Comparison of ENCODE assay signal across 27 cellular contexts in genomic region chr13:97562962-97563361, GRCh38.
"Had no signal": no experiment of that assay in that cellular context is flagged by ENCODE, and none has a peak within 500 bp of the region (broad histone marks: within the 10 kb centered on the region; RNA-seq: fewer than 3 reads in every experiment).

No MANE protein-coding gene starts in this region.

- H3K36me3 ChIP-seq: stomach, suprapubic skin, thoracic aorta, thyroid gland, tibial artery, tibial nerve, transverse colon, upper lobe of left lung, upper lobe of right lung, uterus, vagina had no signal

- FAIRE-seq: urothelium cell line had no signal

- ATAC-seq: stimulated activated effector memory CD8-positive, alpha-beta T cell treated with anti-CD3 and anti-CD28 coated beads, Interleukin-12 subunit alpha, Interleukin-12 subunit beta, amount 100 ng/mL, for 72 hours; stimulated activated memory B cell treated with anti-CD40 and anti-IgM and Interleukin-4, amounts not matched to agents 10 μg/mL and 1 μg/mL and 100 μg/mL, for 72 hours; stimulated activated naive B cell treated with anti-CD40 and anti-IgM and Interleukin-4, amounts not matched to agents 10 μg/mL and 1 μg/mL and 100 μg/mL, for 72 hours; stimulated activated naive CD8-positive, alpha-beta T cell treated with anti-CD3 and anti-CD28 coated beads, Interleukin-15, amount 100 ng/mL, for 72 hours; stimulated activated naive CD8-positive, alpha-beta T cell treated with anti-CD3 and anti-CD28 coated beads, Interleukin-15, Interleukin-2, amounts not matched to agents 100 U/mL and 50 U/mL, for 24 hours; upper lobe of right lung had no signal

- H3K4me1 ChIP-seq: testis, tibial artery, uterus, vagina had no signal

- H3K27ac ChIP-seq: stomach, suprapubic skin, testis, thoracic aorta, thyroid gland, tibial artery, tibial nerve, transverse colon, upper lobe of left lung, upper lobe of right lung, uterus, vagina had no signal

- H3K9me3 ChIP-seq: stomach, suprapubic skin, testis, thoracic aorta, thyroid gland, tibial artery, tibial nerve, transverse colon, upper lobe of left lung, upper lobe of right lung, uterus, vagina had no signal

- H3K27me3 ChIP-seq: suprapubic skin, testis, thyroid gland, tibial artery, tibial nerve, transverse colon, upper lobe of left lung, upper lobe of right lung, uterus, vagina had no signal

- DNase-seq: stimulated activated CD4-positive, alpha-beta T cell treated with anti-CD3 and anti-CD28 coated beads, Interleukin-2, amount 100 ng/mL, for 48 hours; stimulated activated CD4-positive, alpha-beta T cell treated with anti-CD3 and anti-CD28 coated beads, Interleukin-4, amount 100 ng/mL, for 1 hour; stimulated activated CD4-positive, alpha-beta T cell treated with anti-CD3 and anti-CD28 coated beads, Interleukin-4, amount 100 ng/mL, for 24 hours; stimulated activated CD4-positive, alpha-beta T cell treated with anti-CD3 and anti-CD28 coated beads, Interleukin-4, amount 100 ng/mL, for 4 hours; stimulated activated CD8-positive, alpha-beta memory T cell treated with anti-CD3 and anti-CD28 coated beads, Interleukin-4, amount 100 ng/mL, for 48 hours; stimulated activated naive B cell treated with anti-CD40 and anti-IgM and Interleukin-4, amounts not matched to agents 10 μg/mL and 1 μg/mL and 100 μg/mL, for 72 hours; stimulated activated naive CD4-positive, alpha-beta T cell; stimulated activated naive CD4-positive, alpha-beta T cell treated with Interleukin-2 at 50 U/mL for 16 hours; stimulated activated naive CD8-positive, alpha-beta T cell treated with anti-CD3 and anti-CD28 coated beads, Interleukin-15, amount 100 ng/mL, for 72 hours; stimulated activated naive CD8-positive, alpha-beta T cell treated with anti-CD3 and anti-CD28 coated beads, Interleukin-15, Interleukin-2, amounts not matched to agents 100 U/mL and 50 U/mL, for 24 hours; stomach; substantia nigra; testis; thyroid gland; tibial artery; transverse colon; trophoblast cell; upper lobe of left lung; upper lobe of right lung; uterus had no signal

- H3K4me3 ChIP-seq: stomach, suprapubic skin, testis, thoracic aorta, thyroid gland, tibial artery, tibial nerve, transverse colon, upper lobe of left lung, upper lobe of right lung, uterus, vagina had no signal
